ENCODE assay signal across 1 cellular context in the genomic region with DNA sequence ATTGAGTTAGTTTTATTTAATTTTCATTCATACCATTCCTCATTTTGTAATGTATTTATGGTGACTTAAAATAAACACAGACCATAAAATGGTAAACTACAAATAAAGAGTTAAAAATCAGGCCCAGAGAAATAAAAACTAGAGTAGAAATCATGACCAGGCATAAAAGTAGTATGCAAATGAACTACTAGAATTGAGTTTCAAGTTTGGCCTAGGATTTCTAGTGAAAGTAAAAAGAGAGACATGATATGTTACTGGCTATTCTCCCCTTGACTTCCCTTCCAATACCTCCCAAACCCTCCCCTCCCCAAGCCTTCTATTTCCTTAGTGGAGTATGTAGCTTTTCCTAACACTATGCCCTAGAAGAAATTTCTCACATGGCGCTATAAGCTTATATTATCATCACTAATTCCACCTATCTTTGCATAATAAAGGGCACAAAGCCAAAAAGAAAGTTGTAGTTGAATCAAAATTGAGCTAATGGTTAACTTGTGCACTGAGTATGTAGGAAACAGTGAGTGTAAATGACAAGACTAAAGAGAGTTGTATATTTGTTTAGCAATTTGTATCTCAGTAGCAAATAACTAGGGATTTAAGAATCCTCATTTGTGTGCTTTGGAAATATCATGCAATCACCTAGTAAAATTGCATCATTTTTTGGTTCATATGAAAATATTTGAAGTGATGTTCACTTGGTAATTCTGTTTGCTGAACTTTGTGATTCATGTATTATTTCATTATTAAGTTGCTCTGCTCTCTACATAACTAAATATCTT.
A peak's percentile ranks its signal among the peaks of the same experiment; 100 is the strongest.
TF ChIP-seq lines count a peak whose summit lies in the region.

No MANE protein-coding gene starts in this region.

TF ChIP-seq in HEK293, 187 proteins besides CTCF, POLR2A, EP300 and RAD21 (continued from another document):
- no peak for TF ChIP-seq ZNF184 (tag by site-specific recombination; IDR thresholded peaks at IDR 0.05)
- TF ChIP-seq, protein P1, sequence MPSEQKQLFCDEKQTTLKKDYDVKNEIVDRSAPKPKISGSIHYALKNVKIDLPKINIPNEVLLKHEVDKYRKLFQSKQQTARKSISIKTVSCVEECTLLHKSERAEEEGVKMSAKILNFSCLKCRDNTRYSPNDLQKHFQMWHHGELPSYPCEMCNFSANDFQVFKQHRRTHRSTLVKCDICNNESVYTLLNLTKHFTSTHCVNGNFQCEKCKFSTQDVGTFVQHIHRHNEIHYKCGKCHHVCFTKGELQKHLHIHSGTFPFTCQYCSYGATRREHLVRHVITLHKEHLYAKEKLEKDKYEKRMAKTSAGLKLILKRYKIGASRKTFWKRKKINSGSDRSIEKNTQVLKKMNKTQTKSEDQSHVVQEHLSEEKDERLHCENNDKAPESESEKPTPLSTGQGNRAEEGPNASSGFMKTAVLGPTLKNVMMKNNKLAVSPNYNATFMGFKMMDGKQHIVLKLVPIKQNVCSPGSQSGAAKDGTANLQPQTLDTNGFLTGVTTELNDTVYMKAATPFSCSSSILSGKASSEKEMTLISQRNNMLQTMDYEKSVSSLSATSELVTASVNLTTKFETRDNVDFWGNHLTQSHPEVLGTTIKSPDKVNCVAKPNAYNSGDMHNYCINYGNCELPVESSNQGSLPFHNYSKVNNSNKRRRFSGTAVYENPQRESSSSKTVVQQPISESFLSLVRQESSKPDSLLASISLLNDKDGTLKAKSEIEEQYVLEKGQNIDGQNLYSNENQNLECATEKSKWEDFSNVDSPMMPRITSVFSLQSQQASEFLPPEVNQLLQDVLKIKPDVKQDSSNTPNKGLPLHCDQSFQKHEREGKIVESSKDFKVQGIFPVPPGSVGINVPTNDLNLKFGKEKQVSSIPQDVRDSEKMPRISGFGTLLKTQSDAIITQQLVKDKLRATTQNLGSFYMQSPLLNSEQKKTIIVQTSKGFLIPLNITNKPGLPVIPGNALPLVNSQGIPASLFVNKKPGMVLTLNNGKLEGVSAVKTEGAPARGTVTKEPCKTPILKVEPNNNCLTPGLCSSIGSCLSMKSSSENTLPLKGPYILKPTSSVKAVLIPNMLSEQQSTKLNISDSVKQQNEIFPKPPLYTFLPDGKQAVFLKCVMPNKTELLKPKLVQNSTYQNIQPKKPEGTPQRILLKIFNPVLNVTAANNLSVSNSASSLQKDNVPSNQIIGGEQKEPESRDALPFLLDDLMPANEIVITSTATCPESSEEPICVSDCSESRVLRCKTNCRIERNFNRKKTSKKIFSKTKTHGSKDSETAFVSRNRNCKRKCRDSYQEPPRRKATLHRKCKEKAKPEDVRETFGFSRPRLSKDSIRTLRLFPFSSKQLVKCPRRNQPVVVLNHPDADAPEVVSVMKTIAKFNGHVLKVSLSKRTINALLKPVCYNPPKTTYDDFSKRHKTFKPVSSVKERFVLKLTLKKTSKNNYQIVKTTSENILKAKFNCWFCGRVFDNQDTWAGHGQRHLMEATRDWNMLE (tag by site-specific recombination; conservative IDR thresholded peaks at IDR 0.05; ENCODE audit: low read depth) = peak; percentile 46; the same call in 1 of the 2 replicates
- no peak for TF ChIP-seq SP2 (tag by site-specific recombination; IDR thresholded peaks at IDR 0.05)
- TF ChIP-seq ZNF510 (tag by site-specific recombination; IDR thresholded peaks at IDR 0.05; ENCODE audit: insufficient replicate concordance) = no peak
- TF ChIP-seq, protein P2, sequence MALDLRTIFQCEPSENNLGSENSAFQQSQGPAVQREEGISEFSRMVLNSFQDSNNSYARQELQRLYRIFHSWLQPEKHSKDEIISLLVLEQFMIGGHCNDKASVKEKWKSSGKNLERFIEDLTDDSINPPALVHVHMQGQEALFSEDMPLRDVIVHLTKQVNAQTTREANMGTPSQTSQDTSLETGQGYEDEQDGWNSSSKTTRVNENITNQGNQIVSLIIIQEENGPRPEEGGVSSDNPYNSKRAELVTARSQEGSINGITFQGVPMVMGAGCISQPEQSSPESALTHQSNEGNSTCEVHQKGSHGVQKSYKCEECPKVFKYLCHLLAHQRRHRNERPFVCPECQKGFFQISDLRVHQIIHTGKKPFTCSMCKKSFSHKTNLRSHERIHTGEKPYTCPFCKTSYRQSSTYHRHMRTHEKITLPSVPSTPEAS (tag by site-specific recombination; IDR thresholded peaks at IDR 0.05) = no peak
- TF ChIP-seq ZNF2 (tag by site-specific recombination; IDR thresholded peaks at IDR 0.05) = no peak
- TF ChIP-seq, protein P3, sequence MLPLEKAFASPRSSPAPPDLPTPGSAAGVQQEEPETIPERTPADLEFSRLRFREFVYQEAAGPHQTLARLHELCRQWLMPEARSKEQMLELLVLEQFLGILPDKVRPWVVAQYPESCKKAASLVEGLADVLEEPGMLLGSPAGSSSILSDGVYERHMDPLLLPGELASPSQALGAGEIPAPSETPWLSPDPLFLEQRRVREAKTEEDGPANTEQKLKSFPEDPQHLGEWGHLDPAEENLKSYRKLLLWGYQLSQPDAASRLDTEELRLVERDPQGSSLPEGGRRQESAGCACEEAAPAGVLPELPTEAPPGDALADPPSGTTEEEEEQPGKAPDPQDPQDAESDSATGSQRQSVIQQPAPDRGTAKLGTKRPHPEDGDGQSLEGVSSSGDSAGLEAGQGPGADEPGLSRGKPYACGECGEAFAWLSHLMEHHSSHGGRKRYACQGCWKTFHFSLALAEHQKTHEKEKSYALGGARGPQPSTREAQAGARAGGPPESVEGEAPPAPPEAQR (tag by site-specific recombination; IDR thresholded peaks at IDR 0.05) = 0 out of 2 replicates have a peak, but pooled peaks have one; percentile 10
- no peak for TF ChIP-seq ZNF664 (tag by site-specific recombination; IDR thresholded peaks at IDR 0.05)
- TF ChIP-seq ZNF404 (tag by site-specific recombination; IDR thresholded peaks at IDR 0.05) = 0 out of 2 replicates have a peak, but pooled peaks have one; percentile 43
- TF ChIP-seq, protein P4, sequence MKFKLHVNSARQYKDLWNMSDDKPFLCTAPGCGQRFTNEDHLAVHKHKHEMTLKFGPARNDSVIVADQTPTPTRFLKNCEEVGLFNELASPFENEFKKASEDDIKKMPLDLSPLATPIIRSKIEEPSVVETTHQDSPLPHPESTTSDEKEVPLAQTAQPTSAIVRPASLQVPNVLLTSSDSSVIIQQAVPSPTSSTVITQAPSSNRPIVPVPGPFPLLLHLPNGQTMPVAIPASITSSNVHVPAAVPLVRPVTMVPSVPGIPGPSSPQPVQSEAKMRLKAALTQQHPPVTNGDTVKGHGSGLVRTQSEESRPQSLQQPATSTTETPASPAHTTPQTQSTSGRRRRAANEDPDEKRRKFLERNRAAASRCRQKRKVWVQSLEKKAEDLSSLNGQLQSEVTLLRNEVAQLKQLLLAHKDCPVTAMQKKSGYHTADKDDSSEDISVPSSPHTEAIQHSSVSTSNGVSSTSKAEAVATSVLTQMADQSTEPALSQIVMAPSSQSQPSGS (tag by site-specific recombination; IDR thresholded peaks at IDR 0.05; ENCODE audit: low read depth) = peak; percentile 24; the same call in 1 of the 2 replicates
- TF ChIP-seq IKZF3 (tag by site-specific recombination; IDR thresholded peaks at IDR 0.05) = no peak
